In the genomic region with DNA sequence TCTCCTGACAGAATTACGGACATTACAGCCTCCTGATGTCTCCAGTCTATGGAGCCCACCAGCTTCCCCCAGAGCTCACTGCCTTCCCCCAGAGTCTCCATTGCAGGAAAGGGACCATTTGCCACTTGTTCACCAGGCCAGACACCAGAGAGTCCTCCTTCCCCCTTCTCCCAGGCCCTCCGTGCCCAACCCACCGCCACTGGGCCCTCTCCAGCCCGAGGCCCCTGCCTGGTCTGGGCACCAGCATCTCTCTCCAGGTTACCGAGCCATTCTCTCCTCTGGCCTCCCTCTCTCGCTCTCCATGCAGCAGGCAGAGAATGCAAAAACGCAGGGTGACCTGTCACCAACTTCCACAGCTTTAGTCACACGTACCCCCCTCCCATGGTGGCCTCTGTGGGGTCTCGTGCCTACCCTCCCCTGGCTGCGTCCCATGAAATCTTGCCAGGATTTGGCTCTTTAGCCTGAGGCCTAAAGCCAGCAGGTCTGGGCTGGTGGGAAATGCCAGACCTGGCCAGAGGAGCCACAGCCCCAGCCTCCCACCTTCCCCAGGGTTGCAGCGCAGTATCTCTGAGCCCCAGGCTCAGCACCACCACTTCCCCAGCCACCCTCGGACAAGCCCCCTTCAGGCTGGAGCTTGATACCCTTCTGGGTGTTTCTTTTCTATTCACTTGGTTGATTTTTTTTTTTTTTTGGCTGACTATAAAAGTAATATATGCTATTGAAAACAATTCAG, we compare ENCODE assay signal across 1 cellular context.
TF ChIP-seq lines count a peak whose summit lies in the region.

No MANE protein-coding gene starts in this region.

TF ChIP-seq in H1, 55 proteins besides CTCF, POLR2A, EP300 and RAD21:
- TF ChIP-seq CBX8 (IDR thresholded peaks at IDR 0.05; ENCODE audit: borderline replicate concordance, low read depth, low read length) = no peak
- no peak for TF ChIP-seq SP1 (IDR thresholded peaks at IDR 0.05; ENCODE audit: low read depth, low read length)
- TF ChIP-seq TBP (IDR thresholded peaks at IDR 0.05; ENCODE audit: low read depth, low read length) = no peak
- no peak for TF ChIP-seq MAFK (IDR thresholded peaks at IDR 0.05; ENCODE audit: low read depth, low read length)
- TF ChIP-seq TEAD4 (IDR thresholded peaks at IDR 0.05; ENCODE audit: low read depth, low read length) = no peak
